9 cellular contexts compared by ENCODE assay signal in genomic region chr10:44853148-44853734, GRCh38. TPM values are rescaled to one million over a fixed set of nuclear protein-coding genes. Genes with fewer than 3 reads are reported as not detected.
DNase-seq lines count a peak whose midpoint lies in the region; ATAC-seq and TF ChIP-seq lines count a peak whose summit lies in the region.
"Had no signal": no experiment of that assay in that cellular context is flagged by ENCODE, and none has a peak within 500 bp of the region (broad histone marks: within the 10 kb centered on the region; RNA-seq: fewer than 3 reads in every experiment).

No MANE protein-coding gene starts in this region.

- H3K9me3 Mint-ChIP-seq in activated naive CD4-positive, alpha-beta T cell treated with anti-CD3 and anti-CD28 coated beads, Interleukin-2, amount 10 ng/mL, durations not matched to agents 7 days and 5 days = no peaks in the 10 kb centered on the region
- no peaks in the 10 kb centered on the region for H3K9me3 Mint-ChIP-seq in endothelial cell (ENCODE audit: unreplicated experiment)

- H3K4me3 Mint-ChIP-seq in activated naive CD4-positive, alpha-beta T cell treated with anti-CD3 and anti-CD28 coated beads, Interleukin-2, amount 10 ng/mL, durations not matched to agents 7 days and 5 days = no peak overlapping the region
- no peak overlapping the region for H3K4me3 Mint-ChIP-seq in endothelial cell (ENCODE audit: unreplicated experiment)

- no peaks in the 10 kb centered on the region for H3K36me3 ChIP-seq in WERI-Rb-1
- H3K36me3 ChIP-seq in ascending aorta = no peaks in the 10 kb centered on the region

- H3K27me3 ChIP-seq in WERI-Rb-1 (ENCODE audit: insufficient read depth, low read depth, severe bottlenecking) (peaks cover 78% of the 10 kb centered on the region), ascending aorta (no peaks in the 10 kb centered on the region)

- H3K27ac ChIP-seq in WERI-Rb-1 = no peak overlapping the region
- no peak overlapping the region for H3K27ac ChIP-seq in ascending aorta

- H3K4me3 ChIP-seq in WERI-Rb-1 (ENCODE audit: low read depth, low read length) (no peak overlapping the region), ascending aorta (no peak overlapping the region)

- no peak overlapping the region for H3K27ac Mint-ChIP-seq in activated naive CD4-positive, alpha-beta T cell treated with anti-CD3 and anti-CD28 coated beads, Interleukin-2, amount 10 ng/mL, durations not matched to agents 7 days and 5 days
- H3K27ac Mint-ChIP-seq in endothelial cell (ENCODE audit: unreplicated experiment) = no peak overlapping the region

- H3K4me1 ChIP-seq in ascending aorta = no peaks in the 10 kb centered on the region

- no peaks in the 10 kb centered on the region for H3K36me3 Mint-ChIP-seq in activated naive CD4-positive, alpha-beta T cell treated with anti-CD3 and anti-CD28 coated beads, Interleukin-2, amount 10 ng/mL, durations not matched to agents 7 days and 5 days
- H3K36me3 Mint-ChIP-seq in endothelial cell (ENCODE audit: low read depth, unreplicated experiment) = no peaks in the 10 kb centered on the region

- no peaks in the 10 kb centered on the region for H3K27me3 Mint-ChIP-seq in activated naive CD4-positive, alpha-beta T cell treated with anti-CD3 and anti-CD28 coated beads, Interleukin-2, amount 10 ng/mL, durations not matched to agents 7 days and 5 days
- peaks cover 11% of the 10 kb centered on the region for H3K27me3 Mint-ChIP-seq in endothelial cell (ENCODE audit: unreplicated experiment)

- no peaks in the 10 kb centered on the region for H3K4me1 Mint-ChIP-seq in activated naive CD4-positive, alpha-beta T cell treated with anti-CD3 and anti-CD28 coated beads, Interleukin-2, amount 10 ng/mL, durations not matched to agents 7 days and 5 days
- H3K4me1 Mint-ChIP-seq in endothelial cell (ENCODE audit: unreplicated experiment) = no peaks in the 10 kb centered on the region

- CTCF ChIA-PET in activated naive CD4-positive, alpha-beta T cell treated with anti-CD3 and anti-CD28 coated beads, Interleukin-2, amount 10 ng/mL, durations not matched to agents 7 days and 5 days (lab: Charles Lee) = interaction anchor here (0.7 to 2.3 kb wide), 4 partner anchors 9 to 466 kb away, joined by 3 to 11 read pairs (median 4); no protein-coding TSS in a partner anchor

- TF ChIP-seq CTCF in WERI-Rb-1 (IDR thresholded peaks at IDR 0.05; ENCODE audit: low read depth, low read length) (peak; percentile 60), ascending aorta (IDR thresholded peaks at IDR 0.05) (peak in 1 of 3 experiments; percentile 7), endothelial cell (IDR thresholded peaks at IDR 0.05; ENCODE audit: unreplicated experiment) (no peak)

- intact Hi-C loops in ascending aorta (cut with DNase I) = no loop called here

- ATAC-seq in GM18907 (IDR thresholded peaks at IDR 0.05; ENCODE audit: unreplicated experiment) (peak; percentile 44), GM18858 (IDR thresholded peaks at IDR 0.05; ENCODE audit: unreplicated experiment) (no peak)

- H3K9me3 ChIP-seq in WERI-Rb-1 (ENCODE audit: severe bottlenecking) = no peaks in the 10 kb centered on the region
- peaks cover 0 to 3% of the 10 kb centered on the region in 2 donors for H3K9me3 ChIP-seq in ascending aorta

- DNase-seq in AG08395 (ENCODE audit: low spot score) (peak; percentile 28), WERI-Rb-1 (no peak), iris pigment epithelial cell (ENCODE audit: low read depth) (peak; percentile 36), ascending aorta (ENCODE audit: low spot score in 2 of 2) (no peak), endothelial cell (ENCODE audit: low spot score) (no peak)
- no peak for DNase-seq in activated naive CD4-positive, alpha-beta T cell treated with anti-CD3 and anti-CD28 coated beads, Interleukin-2, amount 10 ng/mL, durations not matched to agents 7 days and 5 days
- DNase-seq: activated CD8-positive, alpha-beta memory T cell treated with anti-CD3 and anti-CD28 coated beads, Interleukin-2, amount 50 U/mL, for 48 hours had no signal

RNA-seq across cellular contexts. Expression of gene TMEM72, which starts 57.9 kb away (rescaled TPM):
- total RNA-seq in ascending aorta (not detected), endothelial cell (ENCODE audit: unreplicated experiment) (not detected)

Comparison
In these comparisons a context has a peak if more than half of its experiments do, and no peak if none do; other contexts are left out.
1. DNase-seq: peak in AG08395 (single experiment) and iris pigment epithelial cell (single experiment); none in WERI-Rb-1 (single experiment), ascending aorta (0 of 2), activated naive CD4-positive, alpha-beta T cell treated with anti-CD3 and anti-CD28 coated beads, Interleukin-2, amount 10 ng/mL, durations not matched to agents 7 days and 5 days (single experiment) and endothelial cell (single experiment).